1 cellular context compared by ENCODE assay signal in the genomic region with DNA sequence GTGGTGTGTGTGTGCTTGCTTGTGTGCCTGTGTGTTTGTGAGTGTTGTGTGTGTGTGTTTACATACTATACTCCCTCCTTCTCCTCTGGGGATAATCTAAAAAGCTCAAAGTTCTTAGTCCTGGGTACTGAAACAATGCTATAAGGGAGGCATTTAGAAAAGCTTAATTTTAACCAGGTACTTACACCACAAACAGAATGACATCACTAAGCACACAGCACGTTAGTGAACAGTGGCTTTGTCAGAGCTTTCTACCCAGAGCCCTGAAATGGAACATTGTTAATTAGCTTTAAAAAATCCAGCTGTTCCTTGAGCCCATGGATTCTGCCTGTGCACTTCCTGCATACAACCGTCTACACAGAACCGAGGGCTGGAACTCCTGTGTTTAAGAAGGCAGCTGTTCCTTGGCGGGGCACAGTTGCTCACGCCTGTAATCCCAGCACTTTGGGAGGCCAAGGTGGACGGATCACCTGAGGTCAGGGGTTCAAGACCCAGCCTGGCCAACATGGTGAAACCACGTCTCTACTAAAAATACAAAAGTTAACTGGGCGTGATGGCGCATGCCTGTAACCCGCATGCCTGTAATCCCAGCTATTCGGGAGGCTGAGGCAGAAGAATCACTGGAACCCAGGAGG.
TF ChIP-seq lines count a peak whose summit lies in the region.

No MANE protein-coding gene starts in this region.

TF ChIP-seq in HepG2, 621 proteins besides CTCF, POLR2A, EP300 and RAD21 (continued from another document and continues in another):
- TF ChIP-seq HOXA9 (CRISPR knock-in tag; IDR thresholded peaks at IDR 0.05; ENCODE audit: borderline replicate concordance) (no peak), U2AF1 (optimal IDR thresholded peaks at IDR 0.05; ENCODE audit: low read depth, low read length) (no peak), RFX1 (IDR thresholded peaks at IDR 0.05) (no peak), FLYWCH1 (CRISPR knock-in tag; IDR thresholded peaks at IDR 0.05) (no peak), ZFP1 (CRISPR knock-in tag; IDR thresholded peaks at IDR 0.05) (0 out of 2 replicates have a peak, but pooled peaks have one; percentile 17), ZNF124 (CRISPR knock-in tag; IDR thresholded peaks at IDR 0.05) (0 out of 2 replicates have a peak, but pooled peaks have one; percentile 26), SOX5 (CRISPR knock-in tag; IDR thresholded peaks at IDR 0.05; ENCODE audit: borderline replicate concordance) (peak; percentile 97), CBX5 (CRISPR knock-in tag; IDR thresholded peaks at IDR 0.05; ENCODE audit: borderline replicate concordance) (no peak; the same call in 1 of the 2 replicates), ZBTB1 (CRISPR knock-in tag; IDR thresholded peaks at IDR 0.05; ENCODE audit: borderline replicate concordance) (no peak), ZNF446 (CRISPR knock-in tag; IDR thresholded peaks at IDR 0.05) (no peak), PRPF4 (IDR thresholded peaks at IDR 0.05; ENCODE audit: low read depth, low read length, poor library complexity, severe bottlenecking) (no peak), ZMYM2 (CRISPR knock-in tag; IDR thresholded peaks at IDR 0.05) (peak; percentile 72), ZNF546 (CRISPR knock-in tag; conservative IDR thresholded peaks at IDR 0.05) (no peak), ZNF549 (CRISPR knock-in tag; IDR thresholded peaks at IDR 0.05) (no peak), HES4 (CRISPR knock-in tag; IDR thresholded peaks at IDR 0.05; ENCODE audit: borderline replicate concordance) (no peak), ASH2L (IDR thresholded peaks at IDR 0.05; ENCODE audit: insufficient read length, low read depth, low read length) (peak; percentile 32), ZMYM4 (CRISPR knock-in tag; IDR thresholded peaks at IDR 0.05) (peak; percentile 66), SOX6 (IDR thresholded peaks at IDR 0.05) (no peak), SOX6 (CRISPR knock-in tag; IDR thresholded peaks at IDR 0.05) (peak; percentile 98), ZFP82 (CRISPR knock-in tag; IDR thresholded peaks at IDR 0.05; ENCODE audit: borderline replicate concordance) (no peak), SP1 (IDR thresholded peaks at IDR 0.05) (no peak), SP1 (CRISPR knock-in tag; IDR thresholded peaks at IDR 0.05) (no peak), RXRB (CRISPR knock-in tag; IDR thresholded peaks at IDR 0.05; ENCODE audit: borderline replicate concordance) (peak; percentile 59), NKX3-1 (CRISPR knock-in tag; IDR thresholded peaks at IDR 0.05) (no peak), SAP130 (CRISPR knock-in tag; IDR thresholded peaks at IDR 0.05; ENCODE audit: low read depth) (peak; percentile 71; the same call in 1 of the 2 replicates), ZBTB38 (CRISPR knock-in tag; IDR thresholded peaks at IDR 0.05) (0 out of 2 replicates have a peak, but pooled peaks have one; percentile 74), YEATS4 (CRISPR knock-in tag; IDR thresholded peaks at IDR 0.05; ENCODE audit: borderline replicate concordance) (0 out of 2 replicates have a peak, but pooled peaks have one; percentile 16), FOXO1 (CRISPR knock-in tag; IDR thresholded peaks at IDR 0.05) (peak; percentile 42; the same call in 1 of the 2 replicates), RBM22 (optimal IDR thresholded peaks at IDR 0.05; ENCODE audit: low read length) (no peak)
- TF ChIP-seq, protein P1, sequence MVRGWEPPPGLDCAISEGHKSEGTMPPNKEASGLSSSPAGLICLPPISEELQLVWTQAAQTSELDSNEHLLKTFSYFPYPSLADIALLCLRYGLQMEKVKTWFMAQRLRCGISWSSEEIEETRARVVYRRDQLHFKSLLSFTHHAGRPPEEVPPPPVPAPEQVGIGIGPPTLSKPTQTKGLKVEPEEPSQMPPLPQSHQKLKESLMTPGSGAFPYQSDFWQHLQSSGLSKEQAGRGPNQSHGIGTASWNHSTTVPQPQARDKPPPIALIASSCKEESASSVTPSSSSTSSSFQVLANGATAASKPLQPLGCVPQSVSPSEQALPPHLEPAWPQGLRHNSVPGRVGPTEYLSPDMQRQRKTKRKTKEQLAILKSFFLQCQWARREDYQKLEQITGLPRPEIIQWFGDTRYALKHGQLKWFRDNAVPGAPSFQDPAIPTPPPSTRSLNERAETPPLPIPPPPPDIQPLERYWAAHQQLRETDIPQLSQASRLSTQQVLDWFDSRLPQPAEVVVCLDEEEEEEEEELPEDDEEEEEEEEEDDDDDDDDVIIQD (CRISPR knock-in tag; IDR thresholded peaks at IDR 0.05; ENCODE audit: low read depth) = peak; percentile 51; the same call in 1 of the 2 replicates
- TF ChIP-seq, protein P2, sequence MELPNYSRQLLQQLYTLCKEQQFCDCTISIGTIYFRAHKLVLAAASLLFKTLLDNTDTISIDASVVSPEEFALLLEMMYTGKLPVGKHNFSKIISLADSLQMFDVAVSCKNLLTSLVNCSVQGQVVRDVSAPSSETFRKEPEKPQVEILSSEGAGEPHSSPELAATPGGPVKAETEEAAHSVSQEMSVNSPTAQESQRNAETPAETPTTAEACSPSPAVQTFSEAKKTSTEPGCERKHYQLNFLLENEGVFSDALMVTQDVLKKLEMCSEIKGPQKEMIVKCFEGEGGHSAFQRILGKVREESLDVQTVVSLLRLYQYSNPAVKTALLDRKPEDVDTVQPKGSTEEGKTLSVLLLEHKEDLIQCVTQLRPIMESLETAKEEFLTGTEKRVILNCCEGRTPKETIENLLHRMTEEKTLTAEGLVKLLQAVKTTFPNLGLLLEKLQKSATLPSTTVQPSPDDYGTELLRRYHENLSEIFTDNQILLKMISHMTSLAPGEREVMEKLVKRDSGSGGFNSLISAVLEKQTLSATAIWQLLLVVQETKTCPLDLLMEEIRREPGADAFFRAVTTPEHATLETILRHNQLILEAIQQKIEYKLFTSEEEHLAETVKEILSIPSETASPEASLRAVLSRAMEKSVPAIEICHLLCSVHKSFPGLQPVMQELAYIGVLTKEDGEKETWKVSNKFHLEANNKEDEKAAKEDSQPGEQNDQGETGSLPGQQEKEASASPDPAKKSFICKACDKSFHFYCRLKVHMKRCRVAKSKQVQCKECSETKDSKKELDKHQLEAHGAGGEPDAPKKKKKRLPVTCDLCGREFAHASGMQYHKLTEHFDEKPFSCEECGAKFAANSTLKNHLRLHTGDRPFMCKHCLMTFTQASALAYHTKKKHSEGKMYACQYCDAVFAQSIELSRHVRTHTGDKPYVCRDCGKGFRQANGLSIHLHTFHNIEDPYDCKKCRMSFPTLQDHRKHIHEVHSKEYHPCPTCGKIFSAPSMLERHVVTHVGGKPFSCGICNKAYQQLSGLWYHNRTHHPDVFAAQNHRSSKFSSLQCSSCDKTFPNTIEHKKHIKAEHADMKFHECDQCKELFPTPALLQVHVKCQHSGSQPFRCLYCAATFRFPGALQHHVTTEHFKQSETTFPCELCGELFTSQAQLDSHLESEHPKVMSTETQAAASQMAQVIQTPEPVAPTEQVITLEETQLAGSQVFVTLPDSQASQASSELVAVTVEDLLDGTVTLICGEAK (IDR thresholded peaks at IDR 0.05) = no peak
- TF ChIP-seq, protein P2 (CRISPR knock-in tag; IDR thresholded peaks at IDR 0.05) = peak; percentile 73
- TF ChIP-seq, protein P3, sequence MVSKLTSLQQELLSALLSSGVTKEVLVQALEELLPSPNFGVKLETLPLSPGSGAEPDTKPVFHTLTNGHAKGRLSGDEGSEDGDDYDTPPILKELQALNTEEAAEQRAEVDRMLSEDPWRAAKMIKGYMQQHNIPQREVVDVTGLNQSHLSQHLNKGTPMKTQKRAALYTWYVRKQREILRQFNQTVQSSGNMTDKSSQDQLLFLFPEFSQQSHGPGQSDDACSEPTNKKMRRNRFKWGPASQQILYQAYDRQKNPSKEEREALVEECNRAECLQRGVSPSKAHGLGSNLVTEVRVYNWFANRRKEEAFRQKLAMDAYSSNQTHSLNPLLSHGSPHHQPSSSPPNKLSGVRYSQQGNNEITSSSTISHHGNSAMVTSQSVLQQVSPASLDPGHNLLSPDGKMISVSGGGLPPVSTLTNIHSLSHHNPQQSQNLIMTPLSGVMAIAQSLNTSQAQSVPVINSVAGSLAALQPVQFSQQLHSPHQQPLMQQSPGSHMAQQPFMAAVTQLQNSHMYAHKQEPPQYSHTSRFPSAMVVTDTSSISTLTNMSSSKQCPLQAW (CRISPR knock-in tag; IDR thresholded peaks at IDR 0.05) = 0 out of 2 replicates have a peak, but pooled peaks have one; percentile 27
- TF ChIP-seq, protein P4, sequence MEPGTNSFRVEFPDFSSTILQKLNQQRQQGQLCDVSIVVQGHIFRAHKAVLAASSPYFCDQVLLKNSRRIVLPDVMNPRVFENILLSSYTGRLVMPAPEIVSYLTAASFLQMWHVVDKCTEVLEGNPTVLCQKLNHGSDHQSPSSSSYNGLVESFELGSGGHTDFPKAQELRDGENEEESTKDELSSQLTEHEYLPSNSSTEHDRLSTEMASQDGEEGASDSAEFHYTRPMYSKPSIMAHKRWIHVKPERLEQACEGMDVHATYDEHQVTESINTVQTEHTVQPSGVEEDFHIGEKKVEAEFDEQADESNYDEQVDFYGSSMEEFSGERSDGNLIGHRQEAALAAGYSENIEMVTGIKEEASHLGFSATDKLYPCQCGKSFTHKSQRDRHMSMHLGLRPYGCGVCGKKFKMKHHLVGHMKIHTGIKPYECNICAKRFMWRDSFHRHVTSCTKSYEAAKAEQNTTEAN (CRISPR knock-in tag; conservative IDR thresholded peaks at IDR 0.05) = peak; percentile 89
- TF ChIP-seq, protein P5, sequence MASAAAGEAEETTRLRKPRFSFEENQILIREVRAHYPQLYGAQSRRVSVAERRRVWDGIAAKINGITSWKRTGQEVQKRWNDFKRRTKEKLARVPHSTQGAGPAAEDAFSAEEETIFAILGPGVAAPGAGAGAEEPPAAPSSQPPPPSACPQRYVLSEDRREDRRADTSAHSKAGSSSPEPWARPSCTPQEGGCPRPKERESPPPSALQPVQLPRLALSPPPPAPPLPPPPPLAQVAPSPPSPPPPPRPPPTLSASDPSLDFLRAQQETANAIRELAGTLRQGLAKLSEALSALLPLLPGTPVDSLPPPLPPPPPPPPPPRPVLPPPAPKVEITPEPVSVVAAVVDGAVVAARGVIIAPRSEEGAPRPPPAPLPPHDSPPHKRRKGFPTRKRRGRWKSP (CRISPR knock-in tag; IDR thresholded peaks at IDR 0.05) = peak; percentile 37; the same call in 1 of the 2 replicates
- TF ChIP-seq, protein P6, sequence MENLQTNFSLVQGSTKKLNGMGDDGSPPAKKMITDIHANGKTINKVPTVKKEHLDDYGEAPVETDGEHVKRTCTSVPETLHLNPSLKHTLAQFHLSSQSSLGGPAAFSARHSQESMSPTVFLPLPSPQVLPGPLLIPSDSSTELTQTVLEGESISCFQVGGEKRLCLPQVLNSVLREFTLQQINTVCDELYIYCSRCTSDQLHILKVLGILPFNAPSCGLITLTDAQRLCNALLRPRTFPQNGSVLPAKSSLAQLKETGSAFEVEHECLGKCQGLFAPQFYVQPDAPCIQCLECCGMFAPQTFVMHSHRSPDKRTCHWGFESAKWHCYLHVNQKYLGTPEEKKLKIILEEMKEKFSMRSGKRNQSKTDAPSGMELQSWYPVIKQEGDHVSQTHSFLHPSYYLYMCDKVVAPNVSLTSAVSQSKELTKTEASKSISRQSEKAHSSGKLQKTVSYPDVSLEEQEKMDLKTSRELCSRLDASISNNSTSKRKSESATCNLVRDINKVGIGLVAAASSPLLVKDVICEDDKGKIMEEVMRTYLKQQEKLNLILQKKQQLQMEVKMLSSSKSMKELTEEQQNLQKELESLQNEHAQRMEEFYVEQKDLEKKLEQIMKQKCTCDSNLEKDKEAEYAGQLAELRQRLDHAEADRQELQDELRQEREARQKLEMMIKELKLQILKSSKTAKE (CRISPR knock-in tag; IDR thresholded peaks at IDR 0.05; ENCODE audit: borderline replicate concordance) = no peak
- TF ChIP-seq, protein P7, sequence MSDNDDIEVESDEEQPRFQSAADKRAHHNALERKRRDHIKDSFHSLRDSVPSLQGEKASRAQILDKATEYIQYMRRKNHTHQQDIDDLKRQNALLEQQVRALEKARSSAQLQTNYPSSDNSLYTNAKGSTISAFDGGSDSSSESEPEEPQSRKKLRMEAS (IDR thresholded peaks at IDR 0.05) = 0 out of 2 replicates have a peak, but pooled peaks have one; percentile 3
- TF ChIP-seq, protein P8, sequence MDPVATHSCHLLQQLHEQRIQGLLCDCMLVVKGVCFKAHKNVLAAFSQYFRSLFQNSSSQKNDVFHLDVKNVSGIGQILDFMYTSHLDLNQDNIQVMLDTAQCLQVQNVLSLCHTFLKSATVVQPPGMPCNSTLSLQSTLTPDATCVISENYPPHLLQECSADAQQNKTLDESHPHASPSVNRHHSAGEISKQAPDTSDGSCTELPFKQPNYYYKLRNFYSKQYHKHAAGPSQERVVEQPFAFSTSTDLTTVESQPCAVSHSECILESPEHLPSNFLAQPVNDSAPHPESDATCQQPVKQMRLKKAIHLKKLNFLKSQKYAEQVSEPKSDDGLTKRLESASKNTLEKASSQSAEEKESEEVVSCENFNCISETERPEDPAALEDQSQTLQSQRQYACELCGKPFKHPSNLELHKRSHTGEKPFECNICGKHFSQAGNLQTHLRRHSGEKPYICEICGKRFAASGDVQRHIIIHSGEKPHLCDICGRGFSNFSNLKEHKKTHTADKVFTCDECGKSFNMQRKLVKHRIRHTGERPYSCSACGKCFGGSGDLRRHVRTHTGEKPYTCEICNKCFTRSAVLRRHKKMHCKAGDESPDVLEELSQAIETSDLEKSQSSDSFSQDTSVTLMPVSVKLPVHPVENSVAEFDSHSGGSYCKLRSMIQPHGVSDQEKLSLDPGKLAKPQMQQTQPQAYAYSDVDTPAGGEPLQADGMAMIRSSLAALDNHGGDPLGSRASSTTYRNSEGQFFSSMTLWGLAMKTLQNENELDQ (CRISPR knock-in tag; IDR thresholded peaks at IDR 0.05; ENCODE audit: borderline replicate concordance) = no peak
